21 cellular contexts compared by ENCODE assay signal in the genomic region with DNA sequence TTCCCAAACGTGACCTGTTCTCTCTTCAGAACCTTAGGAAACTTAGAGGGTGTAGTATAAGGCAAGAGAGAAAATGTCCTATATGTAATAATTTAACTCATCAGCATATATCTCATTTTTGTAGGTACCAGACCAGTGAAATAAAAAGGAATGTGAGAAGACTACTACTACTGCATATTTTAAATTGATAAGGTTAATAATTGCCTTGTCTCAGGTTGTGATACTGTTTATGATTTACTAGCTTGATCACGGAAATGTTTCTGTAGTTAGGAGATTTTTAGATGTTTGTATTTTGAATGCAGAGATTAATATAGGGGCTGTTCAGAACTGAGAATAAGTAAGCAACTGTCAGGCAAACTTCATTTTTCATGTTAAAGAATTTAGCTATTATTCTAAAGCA.
"Had no signal": no experiment of that assay in that cellular context is flagged by ENCODE, and none has a peak within 500 bp of the region (broad histone marks: within the 10 kb centered on the region; RNA-seq: fewer than 3 reads in every experiment).

No MANE protein-coding gene starts in this region.

- ATAC-seq: mucosa of descending colon; naive thymus-derived CD4-positive, alpha-beta T cell; natural killer cell treated with Interleukin-12 subunit alpha and Interleukin-12 subunit beta and Interleukin-15 and Interleukin-18, amount 100 ng/mL, for 72 hours; right lobe of liver; stimulated activated naive CD8-positive, alpha-beta T cell treated with anti-CD3 and anti-CD28 coated beads, Interleukin-15, amount 100 ng/mL, for 72 hours had no signal

- H3K9me3 ChIP-seq: mucosa of descending colon, ovary, prostate gland, right lobe of liver, uterus had no signal

- DNase-seq: left ventricle myocardium inferior; midbrain; mucosa of descending colon; naive thymus-derived CD4-positive, alpha-beta T cell; ovary; posterior cingulate gyrus; right lobe of liver; stimulated activated CD4-positive, alpha-beta T cell treated with anti-CD3 and anti-CD28 coated beads, Interleukin-1b, Interleukin-23, amount 100 ng/mL, for 48 hours; stimulated activated CD4-positive, alpha-beta T cell treated with anti-CD3 and anti-CD28 coated beads, Interleukin-2, amount 100 ng/mL, for 48 hours; stimulated activated CD4-positive, alpha-beta T cell treated with anti-CD3 and anti-CD28 coated beads, Interleukin-4, amount 100 ng/mL, for 4 hours; stimulated activated CD8-positive, alpha-beta memory T cell treated with anti-CD3 and anti-CD28 coated beads, Interleukin-4, amount 100 ng/mL, for 48 hours; stimulated activated naive CD4-positive, alpha-beta T cell treated with Interleukin-2 at 50 U/mL for 16 hours; stimulated activated naive CD8-positive, alpha-beta T cell treated with anti-CD3 and anti-CD28 coated beads, Interleukin-15, amount 100 ng/mL, for 72 hours; substantia nigra; uterus had no signal

- H3K27ac ChIP-seq: hepatocyte, left ventricle myocardium inferior, ovary, prostate gland, right lobe of liver, tibial nerve, uterus had no signal

- H3K36me3 ChIP-seq: left ventricle myocardium inferior, ovary, prostate gland, right lobe of liver, tibial nerve, uterus had no signal

- H3K4me1 ChIP-seq: left ventricle myocardium inferior, prostate gland, right lobe of liver, tibial nerve, uterus had no signal

- H3K4me3 ChIP-seq: hepatocyte, left ventricle myocardium inferior, lung, mucosa of descending colon, ovary, prostate gland, right lobe of liver, smooth muscle cell, tibial nerve, uterus had no signal

- H3K27me3 ChIP-seq: hepatocyte, ovary, right lobe of liver, tibial nerve, uterus had no signal
